Comparison of ENCODE assay signal across 8 cellular contexts in genomic region chr7:139360948-139361307, GRCh38. TPM values are rescaled to one million over a fixed set of nuclear protein-coding genes. Genes with fewer than 3 reads are reported as not detected.
DNase-seq lines count a peak whose midpoint lies in the region; ATAC-seq, FAIRE-seq and TF ChIP-seq lines count a peak whose summit lies in the region.

No MANE protein-coding gene starts in this region.

- H3K27ac Mint-ChIP-seq in activated CD4-positive, alpha-beta T cell treated with anti-CD3 and anti-CD28 coated beads, Interleukin-2, amount 10 ng/mL, durations not matched to agents 7 days and 5 days = peak overlapping the region; percentile 100

- TF ChIP-seq CTCF in adrenal gland (IDR thresholded peaks at IDR 0.05) = no peak
- no peak for TF ChIP-seq CTCF in HepG2 (CRISPR knock-in tag; IDR thresholded peaks at IDR 0.05)

- CTCF ChIA-PET in activated CD4-positive, alpha-beta T cell treated with anti-CD3 and anti-CD28 coated beads, Interleukin-2, amount 10 ng/mL, durations not matched to agents 7 days and 5 days (lab: Charles Lee) = interaction anchor here (0.9 kb wide), 1 partner anchor 10 kb away, joined by 3 read pairs; no protein-coding TSS in a partner anchor
- CTCF ChIA-PET in HepG2 (lab: Yijun Ruan, JAX; ENCODE audit: low intra/inter-chr PET ratio, low total read pairs) = no interaction called here

- WGBS in adrenal gland, 4 donors = 0 to 1% (median 0%) methylated on average over 2 of the region's 2 CpGs
- 0% methylated on average over 2 of the region's 2 CpGs for WGBS in HepG2 (ENCODE audit: low lambda C conversion rate)
- WGBS in thymus = 0% methylated on average over 2 of the region's 2 CpGs

- peak overlapping the region; percentile 90 for H3K4me2 ChIP-seq in HepG2 (ENCODE audit: low read depth, low read length)

- DNase-seq in activated CD4-positive, alpha-beta T cell treated with anti-CD3 and anti-CD28 coated beads, Interleukin-2, amount 10 ng/mL, durations not matched to agents 7 days and 5 days = no peak
- no peak for DNase-seq in activated CD4-positive, alpha-beta T cell treated with anti-CD3 and anti-CD28 coated beads, Interleukin-2, amount 50 U/mL, for 1 hour
- DNase-seq in adrenal gland (no peak), HepG2 (ENCODE audit: low spot score) (no peak), middle frontal gyrus (ENCODE audit: extremely low spot score, low spot score) (no peak)

- peaks cover 52% of the 10 kb centered on the region for H3K4me1 Mint-ChIP-seq in activated CD4-positive, alpha-beta T cell treated with anti-CD3 and anti-CD28 coated beads, Interleukin-2, amount 10 ng/mL, durations not matched to agents 7 days and 5 days

- H3K4me3 ChIP-seq in adrenal gland (peak overlapping the region; percentile 77 to 99 (median 90)), HepG2 (replicated peaks in 1 of 3; ENCODE audit: insufficient read depth in 1 of 3, low read depth in 2 of 3, low read length in 3 of 3) (peak overlapping the region; percentile 70 to 97 (median 89)), thymus (ENCODE audit: low read length) (peak overlapping the region; percentile 93)

- no peaks in the 10 kb centered on the region for H3K9me3 Mint-ChIP-seq in activated CD4-positive, alpha-beta T cell treated with anti-CD3 and anti-CD28 coated beads, Interleukin-2, amount 10 ng/mL, durations not matched to agents 7 days and 5 days

- intact Hi-C loops in adrenal gland (cut with DNase I) = no loop called here
- intact Hi-C loops in HepG2 (cut with micrococcal nuclease; ENCODE audit: unreplicated experiment) = no loop called here

- H3K27ac ChIP-seq in adrenal gland (peak overlapping the region; percentile 95 to 100 (median 99)), HepG2 (ENCODE audit: extremely low read length, insufficient read depth, low read length) (peak overlapping the region; percentile 99), thymus (ENCODE audit: low read depth) (peak overlapping the region; percentile 88)

- H3K27me3 Mint-ChIP-seq in activated CD4-positive, alpha-beta T cell treated with anti-CD3 and anti-CD28 coated beads, Interleukin-2, amount 10 ng/mL, durations not matched to agents 7 days and 5 days = no peaks in the 10 kb centered on the region

- H3K36me3 ChIP-seq in adrenal gland (replicated peaks in 1 of 2) (no peaks in the 10 kb centered on the region), HepG2 (replicated peaks in 1 of 2; ENCODE audit: control insufficient read depth in 1 of 2, insufficient read depth in 2 of 2, low read length in 2 of 2) (peaks cover 6 to 13% of the 10 kb centered on the region in 2 experiments; a peak in 3 of 5 replicates), thymus (ENCODE audit: control insufficient read depth, insufficient read depth) (peaks cover 3% of the 10 kb centered on the region)

- TF ChIP-seq POLR2A in adrenal gland (IDR thresholded peaks at IDR 0.05) (no peak), HepG2 (IDR thresholded peaks at IDR 0.05; ENCODE audit: insufficient read depth in 1 of 2, low read depth in 2 of 2, low read length in 2 of 2) (no peak)

- H3K79me2 ChIP-seq in HepG2 (ENCODE audit: insufficient read depth, low read length) = peaks cover 57% of the 10 kb centered on the region

- no peak for ATAC-seq in HepG2
- ATAC-seq in GM18858 (IDR thresholded peaks at IDR 0.05; ENCODE audit: unreplicated experiment) = no peak
- ATAC-seq in GM18511 (IDR thresholded peaks at IDR 0.05; ENCODE audit: unreplicated experiment) = no peak

- no TSS peak for BruUV-seq in HepG2 (replicated peaks; lab: Mats Ljungman, UMichigan)

- H3K27me3 ChIP-seq in adrenal gland = no peaks in the 10 kb centered on the region
- no peaks in the 10 kb centered on the region for H3K27me3 ChIP-seq in HepG2 (ENCODE audit: control insufficient read depth in 1 of 2, insufficient read depth in 2 of 2, low read length in 2 of 2)
- no peaks in the 10 kb centered on the region for H3K27me3 ChIP-seq in thymus (ENCODE audit: control insufficient read depth, insufficient read depth)

- peaks cover 32% of the 10 kb centered on the region for H3K36me3 Mint-ChIP-seq in activated CD4-positive, alpha-beta T cell treated with anti-CD3 and anti-CD28 coated beads, Interleukin-2, amount 10 ng/mL, durations not matched to agents 7 days and 5 days (ENCODE audit: low read depth)

- POLR2A ChIA-PET in activated CD4-positive, alpha-beta T cell treated with anti-CD3 and anti-CD28 coated beads, Interleukin-2, amount 10 ng/mL, durations not matched to agents 7 days and 5 days (lab: Charles Lee) = no interaction called here
- POLR2A ChIA-PET in HepG2 (lab: Yijun Ruan, JAX) = interaction anchor here (1.6 to 2.3 kb wide), 3 partner anchors 9 to 23 kb away, joined by 5 to 30 read pairs (median 9); partner anchors contain the start of gene FMC1

- peaks cover 8 to 43% of the 10 kb centered on the region in 2 donors for H3K4me1 ChIP-seq in adrenal gland (replicated peaks in 1 of 2)
- H3K4me1 ChIP-seq in HepG2 (ENCODE audit: insufficient read depth, low read length) = peaks cover 41% of the 10 kb centered on the region
- H3K4me1 ChIP-seq in thymus (ENCODE audit: control insufficient read depth, insufficient read depth, low read length) = peaks cover 7% of the 10 kb centered on the region

- H2AFZ ChIP-seq in HepG2 (ENCODE audit: low read length) = no peak overlapping the region

- peak overlapping the region; percentile 98 for H3K9ac ChIP-seq in HepG2 (ENCODE audit: insufficient read depth, low read depth, low read length)

- H3K9me3 ChIP-seq in adrenal gland (replicated peaks in 1 of 3) = no peaks in the 10 kb centered on the region
- H3K9me3 ChIP-seq in HepG2 (ENCODE audit: low read length) = no peaks in the 10 kb centered on the region
- no peaks in the 10 kb centered on the region for H3K9me3 ChIP-seq in thymus (ENCODE audit: control insufficient read depth)

- H3K4me3 Mint-ChIP-seq in activated CD4-positive, alpha-beta T cell treated with anti-CD3 and anti-CD28 coated beads, Interleukin-2, amount 10 ng/mL, durations not matched to agents 7 days and 5 days = peak overlapping the region; percentile 99

- no peak for FAIRE-seq in HepG2 (lab: Jason Lieb, UNC)

- no peak for TF ChIP-seq RAD21 in HepG2 (CRISPR knock-in tag; IDR thresholded peaks at IDR 0.05)

- TF ChIP-seq EP300 in HepG2 (IDR thresholded peaks at IDR 0.05; ENCODE audit: low read depth in 2 of 2, low read length in 2 of 2) (no peak), HepG2 (CRISPR knock-in tag; IDR thresholded peaks at IDR 0.05; ENCODE audit: borderline replicate concordance) (no peak)

- in situ Hi-C loops in HepG2 (cut with HindIII; ENCODE audit: extremely low pct_ligation_motif_present, low pct_unique_long_range_greater_than_20kb) = no loop called here

- peaks cover 17% of the 10 kb centered on the region; the same call in 1 of the 2 replicates for H4K20me1 ChIP-seq in HepG2 (ENCODE audit: insufficient read depth, low read length)

RNA-seq across cellular contexts. Expression of gene LUC7L2, which starts 1.2 kb away (rescaled TPM):
- total RNA-seq in activated CD4-positive, alpha-beta T cell treated with anti-CD3 and anti-CD28 coated beads, Interleukin-2, amount 10 ng/mL, durations not matched to agents 7 days and 5 days = 100 to 1,000 TPM; 121 to 130 TPM
- total RNA-seq in adrenal gland (10 to 100 TPM; 31.5 to 100.0 (median 54.4) TPM), HepG2 (2016; rRNA removed; fragmentation: Illumina TruSeq; extraction: Trizol) (50.7 and 59.5 TPM in 2 replicates)
- polyA plus RNA-seq in adrenal gland (10 to 100 TPM; 51.2 to 87.6 (median 55.3) TPM), HepG2 (2011; rRNA removed) (15.9 and 17.9 TPM in 2 replicates), thymus (108 TPM)
- total RNA-seq in HepG2 (2016; cell fraction: cytosol; rRNA removed; fragmentation: Illumina TruSeq; extraction: Trizol; ENCODE audit: low read depth) = 9.4 and 13.3 TPM in 2 replicates
- total RNA-seq in HepG2 (2016; cell fraction: insoluble cytoplasmic fraction; rRNA removed; fragmentation: Illumina TruSeq; extraction: Trizol) = 50.6 and 54.5 TPM in 2 replicates
- 19.2 and 24.0 TPM in 2 replicates for total RNA-seq in HepG2 (2016; cell fraction: membrane; rRNA removed; fragmentation: Illumina TruSeq; extraction: Trizol)
- total RNA-seq in HepG2 (2016; cell fraction: nucleus; rRNA removed; fragmentation: Illumina TruSeq; extraction: Trizol) = 50.0 and 54.9 TPM in 2 replicates
- 9.5 and 11.8 TPM in 2 replicates for polyA plus RNA-seq in HepG2 (2011; cell fraction: cytosol; rRNA removed)
- 57.7 and 73.4 TPM in 2 replicates for polyA plus RNA-seq in HepG2 (2011; cell fraction: nucleus; rRNA removed)
- polyA plus RNA-seq in HepG2 (2012) = 25.8 and 32.8 TPM in 2 replicates
- 3.1 and 3.2 TPM in 2 replicates for polyA plus RNA-seq in HepG2 (2016; cell fraction: cytosol; fragmentation: Illumina TruSeq; extraction: Trizol; ENCODE audit: low read depth)
- polyA plus RNA-seq in HepG2 (2016; cell fraction: insoluble cytoplasmic fraction; fragmentation: Illumina TruSeq; extraction: Trizol; ENCODE audit: low read depth) = 56.2 and 61.3 TPM in 2 replicates
- polyA plus RNA-seq in HepG2 (2016; cell fraction: membrane; fragmentation: Illumina TruSeq; extraction: Trizol; ENCODE audit: low read depth) = 9.0 and 10.3 TPM in 2 replicates
- 70.2 and 76.0 TPM in 2 replicates for polyA plus RNA-seq in HepG2 (2016; cell fraction: nucleus; fragmentation: Illumina TruSeq; extraction: Trizol; ENCODE audit: insufficient read depth, low read depth)
- polyA minus RNA-seq in HepG2 (2011; rRNA and poly(A)+ RNA removed; ENCODE audit: low replicate concordance) = 25.3 and 62.6 TPM in 2 replicates
- 11.8 and 15.0 TPM in 2 replicates for polyA minus RNA-seq in HepG2 (2011; cell fraction: cytosol; rRNA and poly(A)+ RNA removed)
- 91.1 and 123 TPM in 2 replicates for polyA minus RNA-seq in HepG2 (2011; cell fraction: nucleus; rRNA and poly(A)+ RNA removed)

RNA-seq across cellular contexts. Expression of gene FMC1, which starts 19.8 kb away (rescaled TPM):
- 1 to 10 TPM; 4.0 to 7.8 TPM for total RNA-seq in activated CD4-positive, alpha-beta T cell treated with anti-CD3 and anti-CD28 coated beads, Interleukin-2, amount 10 ng/mL, durations not matched to agents 7 days and 5 days
- total RNA-seq in adrenal gland (10 to 100 TPM in 7 of 8 donors, 1 to 10 TPM in 1; 10.0 to 29.5 (median 20.2) TPM), HepG2 (2016; rRNA removed; fragmentation: Illumina TruSeq; extraction: Trizol) (50.7 and 59.2 TPM in 2 replicates)
- polyA plus RNA-seq in adrenal gland (10 to 100 TPM; 14.9 to 98.6 (median 50.0) TPM), HepG2 (2011; rRNA removed) (37.3 and 39.2 TPM in 2 replicates), thymus (24.6 TPM)
- 9.0 and 17.2 TPM in 2 replicates for total RNA-seq in HepG2 (2016; cell fraction: cytosol; rRNA removed; fragmentation: Illumina TruSeq; extraction: Trizol; ENCODE audit: low read depth)
- 53.0 and 54.3 TPM in 2 replicates for total RNA-seq in HepG2 (2016; cell fraction: insoluble cytoplasmic fraction; rRNA removed; fragmentation: Illumina TruSeq; extraction: Trizol)
- total RNA-seq in HepG2 (2016; cell fraction: membrane; rRNA removed; fragmentation: Illumina TruSeq; extraction: Trizol) = 10.5 and 14.1 TPM in 2 replicates
- total RNA-seq in HepG2 (2016; cell fraction: nucleus; rRNA removed; fragmentation: Illumina TruSeq; extraction: Trizol) = 17.0 and 26.9 TPM in 2 replicates
- 39.8 and 50.1 TPM in 2 replicates for polyA plus RNA-seq in HepG2 (2011; cell fraction: cytosol; rRNA removed)
- 10.2 and 10.4 TPM in 2 replicates for polyA plus RNA-seq in HepG2 (2011; cell fraction: nucleus; rRNA removed)
- polyA plus RNA-seq in HepG2 (2012) = 27.8 and 33.2 TPM in 2 replicates
- 6.3 and 9.9 TPM in 2 replicates for polyA plus RNA-seq in HepG2 (2016; cell fraction: cytosol; fragmentation: Illumina TruSeq; extraction: Trizol; ENCODE audit: low read depth)
- 35.3 and 35.8 TPM in 2 replicates for polyA plus RNA-seq in HepG2 (2016; cell fraction: insoluble cytoplasmic fraction; fragmentation: Illumina TruSeq; extraction: Trizol; ENCODE audit: low read depth)
- 7.3 and 7.8 TPM in 2 replicates for polyA plus RNA-seq in HepG2 (2016; cell fraction: membrane; fragmentation: Illumina TruSeq; extraction: Trizol; ENCODE audit: low read depth)
- polyA plus RNA-seq in HepG2 (2016; cell fraction: nucleus; fragmentation: Illumina TruSeq; extraction: Trizol; ENCODE audit: insufficient read depth, low read depth) = 19.2 and 21.0 TPM in 2 replicates
- 14.9 and 26.4 TPM in 2 replicates for polyA minus RNA-seq in HepG2 (2011; rRNA and poly(A)+ RNA removed; ENCODE audit: low replicate concordance)
- polyA minus RNA-seq in HepG2 (2011; cell fraction: cytosol; rRNA and poly(A)+ RNA removed) = 3.2 and 3.4 TPM in 2 replicates
- 4.1 TPM in 2 replicates for polyA minus RNA-seq in HepG2 (2011; cell fraction: nucleus; rRNA and poly(A)+ RNA removed)
